ENCODE assay signal across 25 cellular contexts in the genomic region with DNA sequence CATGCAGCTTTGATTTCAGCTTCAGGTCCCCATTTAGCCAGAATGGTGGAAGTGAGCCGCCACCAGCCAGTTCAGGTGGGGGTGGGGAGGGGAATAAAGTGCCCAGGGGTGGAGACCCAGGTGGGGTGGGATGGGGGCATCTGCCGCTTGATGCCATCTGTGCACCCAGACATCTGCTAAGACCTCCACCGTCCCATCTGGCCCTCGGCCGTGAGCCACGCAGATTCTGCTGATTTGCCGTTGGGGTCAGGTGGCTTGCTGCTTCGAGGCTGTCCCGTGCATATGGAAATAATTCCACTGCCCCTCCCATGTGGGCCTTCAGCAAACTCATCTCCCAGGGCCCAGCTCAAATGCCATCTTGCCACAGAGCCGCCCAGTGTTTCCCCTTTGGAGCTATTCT.
"Had no signal": no experiment of that assay in that cellular context is flagged by ENCODE, and none has a peak within 500 bp of the region (broad histone marks: within the 10 kb centered on the region; RNA-seq: fewer than 3 reads in every experiment).

No MANE protein-coding gene starts in this region.

- H3K4me1 ChIP-seq: left lung, prostate gland, right atrium auricular region, spleen had no signal

- H3K4me1 Mint-ChIP-seq: activated CD4-positive, alpha-beta T cell treated with anti-CD3 and anti-CD28 coated beads, Interleukin-2, amount 10 ng/mL, durations not matched to agents 7 days and 5 days; activated CD8-positive, alpha-beta memory T cell treated with anti-CD3 and anti-CD28 coated beads, Interleukin-2, amount 10 ng/mL, durations not matched to agents 7 days and 5 days; activated naive CD4-positive, alpha-beta T cell treated with anti-CD3 and anti-CD28 coated beads, Interleukin-2, amount 10 ng/mL, durations not matched to agents 7 days and 5 days; naive thymus-derived CD8-positive, alpha-beta T cell had no signal

- H3K36me3 Mint-ChIP-seq: activated CD8-positive, alpha-beta memory T cell treated with anti-CD3 and anti-CD28 coated beads, Interleukin-2, amount 10 ng/mL, durations not matched to agents 7 days and 5 days; activated naive CD4-positive, alpha-beta T cell treated with anti-CD3 and anti-CD28 coated beads, Interleukin-2, amount 10 ng/mL, durations not matched to agents 7 days and 5 days; naive thymus-derived CD8-positive, alpha-beta T cell had no signal

- H3K9me3 ChIP-seq: left lung, neutrophil, ovary, prostate gland, right atrium auricular region, testis had no signal

- H3K36me3 ChIP-seq: left lung, neutrophil, ovary, prostate gland, right atrium auricular region, spleen had no signal

- DNase-seq: activated CD4-positive, alpha-beta T cell treated with anti-CD3 and anti-CD28 coated beads, Interleukin-2, amount 10 ng/mL, durations not matched to agents 7 days and 5 days; activated CD4-positive, CD25-positive, alpha-beta regulatory T cell treated with anti-CD3 and anti-CD28 coated beads, Interleukin-2, amount 50 U/mL, for 72 hours; activated CD8-positive, alpha-beta memory T cell treated with anti-CD3 and anti-CD28 coated beads, Interleukin-2, amount 10 ng/mL, durations not matched to agents 7 days and 5 days; activated CD8-positive, alpha-beta T cell treated with anti-CD3 and anti-CD28 coated beads for 36 hours; activated effector memory CD4-positive, alpha-beta T cell treated with anti-CD3 and anti-CD28 coated beads, Interleukin-2, amount 50 U/mL, for 16 hours; activated naive CD4-positive, alpha-beta T cell treated with anti-CD3 and anti-CD28 coated beads, Interleukin-2, amount 10 ng/mL, durations not matched to agents 7 days and 5 days; activated T-cell treated with anti-CD3 and anti-CD28 coated beads for 4 hours; amygdala; cerebellar nuclear complex; foreskin fibroblast; hippocampal formation; kidney glomerular epithelial cell; left lung; naive thymus-derived CD8-positive, alpha-beta T cell; ovary; spleen; stimulated activated CD4-positive, alpha-beta T cell treated with anti-CD3 and anti-CD28 coated beads, Interleukin-4, amount 100 ng/mL, for 1 hour; stimulated activated naive CD4-positive, alpha-beta T cell; testis; trophoblast cell had no signal

- H3K27me3 ChIP-seq: ovary, right atrium auricular region, testis had no signal

- H3K27ac Mint-ChIP-seq: activated CD4-positive, alpha-beta T cell treated with anti-CD3 and anti-CD28 coated beads, Interleukin-2, amount 10 ng/mL, durations not matched to agents 7 days and 5 days; activated CD8-positive, alpha-beta memory T cell treated with anti-CD3 and anti-CD28 coated beads, Interleukin-2, amount 10 ng/mL, durations not matched to agents 7 days and 5 days; activated CD8-positive, alpha-beta T cell treated with anti-CD3 and anti-CD28 coated beads for 36 hours; activated naive CD4-positive, alpha-beta T cell treated with anti-CD3 and anti-CD28 coated beads, Interleukin-2, amount 10 ng/mL, durations not matched to agents 7 days and 5 days; naive thymus-derived CD8-positive, alpha-beta T cell; T-helper 1 cell treated with Interleukin-12 subunit alpha and Interleukin-12 subunit beta and Interleukin-4 antibody, amounts not matched to agents 30 μg/mL and 1 μg/mL, for 36 hours had no signal

- H3K27me3 Mint-ChIP-seq: activated CD4-positive, alpha-beta T cell treated with anti-CD3 and anti-CD28 coated beads, Interleukin-2, amount 10 ng/mL, durations not matched to agents 7 days and 5 days; activated CD8-positive, alpha-beta memory T cell treated with anti-CD3 and anti-CD28 coated beads, Interleukin-2, amount 10 ng/mL, durations not matched to agents 7 days and 5 days; activated naive CD4-positive, alpha-beta T cell treated with anti-CD3 and anti-CD28 coated beads, Interleukin-2, amount 10 ng/mL, durations not matched to agents 7 days and 5 days had no signal

- H3K4me3 Mint-ChIP-seq: activated CD4-positive, alpha-beta T cell treated with anti-CD3 and anti-CD28 coated beads, Interleukin-2, amount 10 ng/mL, durations not matched to agents 7 days and 5 days; activated CD8-positive, alpha-beta memory T cell treated with anti-CD3 and anti-CD28 coated beads, Interleukin-2, amount 10 ng/mL, durations not matched to agents 7 days and 5 days; activated CD8-positive, alpha-beta T cell treated with anti-CD3 and anti-CD28 coated beads for 36 hours; activated naive CD4-positive, alpha-beta T cell treated with anti-CD3 and anti-CD28 coated beads, Interleukin-2, amount 10 ng/mL, durations not matched to agents 7 days and 5 days; naive thymus-derived CD8-positive, alpha-beta T cell; T-helper 1 cell treated with Interleukin-12 subunit alpha and Interleukin-12 subunit beta and Interleukin-4 antibody, amounts not matched to agents 30 μg/mL and 1 μg/mL, for 36 hours had no signal

- H3K4me3 ChIP-seq: left lung, lung, ovary, prostate gland, right atrium auricular region, spleen, testis had no signal

- H3K9me3 Mint-ChIP-seq: activated CD8-positive, alpha-beta T cell treated with anti-CD3 and anti-CD28 coated beads for 36 hours; T-helper 1 cell treated with Interleukin-12 subunit alpha and Interleukin-12 subunit beta and Interleukin-4 antibody, amounts not matched to agents 30 μg/mL and 1 μg/mL, for 36 hours had no signal

- H3K27ac ChIP-seq: left lung, neutrophil, ovary, prostate gland, right atrium auricular region, spleen had no signal
